ENCODE assay signal across 8 cellular contexts in genomic region chr22:28799125-28799833, GRCh38. TPM values are rescaled to one million over a fixed set of nuclear protein-coding genes. Genes with fewer than 3 reads are reported as not detected.
DNase-seq lines count a peak whose midpoint lies in the region; ATAC-seq and TF ChIP-seq lines count a peak whose summit lies in the region.

No MANE protein-coding gene starts in this region.

- peaks cover 21% of the 10 kb centered on the region for H3K4me1 Mint-ChIP-seq in Caco-2 (ENCODE audit: low read depth, unreplicated experiment)
- peaks cover 35% of the 10 kb centered on the region for H3K4me1 Mint-ChIP-seq in HFFc6 (ENCODE audit: low read depth)
- peaks cover 59% of the 10 kb centered on the region for H3K4me1 Mint-ChIP-seq in chondrocyte (ENCODE audit: low read depth)
- H3K4me1 Mint-ChIP-seq in stimulated activated naive CD8-positive, alpha-beta T cell treated with anti-CD3 and anti-CD28 coated beads, Interleukin-15, amount 100 ng/mL, for 72 hours: peaks cover 49% of the 10 kb centered on the region

- peak in 1 of 2 experiments; percentile 72 for DNase-seq in Caco-2
- DNase-seq in HFFc6: peak; percentile 89
- DNase-seq in SJSA1 (ENCODE audit: low read depth in 1 of 2, low spot score in 2 of 2): peak; percentile 47 to 68
- DNase-seq in chondrocyte (ENCODE audit: low spot score): no peak
- DNase-seq in left kidney (ENCODE audit: low read depth, low spot score): peak; percentile 78
- peak; percentile 49 to 72 for DNase-seq in stimulated activated naive CD8-positive, alpha-beta T cell treated with anti-CD3 and anti-CD28 coated beads, Interleukin-15, amount 100 ng/mL, for 72 hours

- H3K9me3 Mint-ChIP-seq in Caco-2 (ENCODE audit: unreplicated experiment): no peaks in the 10 kb centered on the region
- H3K9me3 Mint-ChIP-seq in HFFc6: no peaks in the 10 kb centered on the region
- no peaks in the 10 kb centered on the region for H3K9me3 Mint-ChIP-seq in chondrocyte (ENCODE audit: low read depth)
- no peaks in the 10 kb centered on the region for H3K9me3 Mint-ChIP-seq in stimulated activated naive CD8-positive, alpha-beta T cell treated with anti-CD3 and anti-CD28 coated beads, Interleukin-15, amount 100 ng/mL, for 72 hours

- H3K27me3 Mint-ChIP-seq in Caco-2 (ENCODE audit: insufficient read depth, unreplicated experiment): no peaks in the 10 kb centered on the region
- peaks cover 8% of the 10 kb centered on the region for H3K27me3 Mint-ChIP-seq in HFFc6 (ENCODE audit: insufficient read depth)
- H3K27me3 Mint-ChIP-seq in chondrocyte (ENCODE audit: low read depth): no peaks in the 10 kb centered on the region
- H3K27me3 Mint-ChIP-seq in stimulated activated naive CD8-positive, alpha-beta T cell treated with anti-CD3 and anti-CD28 coated beads, Interleukin-15, amount 100 ng/mL, for 72 hours: no peaks in the 10 kb centered on the region

- H3K4me3 ChIP-seq in Caco-2 (ENCODE audit: low read depth, low read length) (peak overlapping the region; percentile 94), SJSA1 (peak overlapping the region; percentile 82)

- intact Hi-C loops in Caco-2 (cut with micrococcal nuclease; ENCODE audit: unreplicated experiment): loop anchor here (1.0 kb wide), 2 partner anchors 15 to 24 kb away; no protein-coding TSS in a partner anchor

- TF ChIP-seq CTCF in Caco-2 (IDR thresholded peaks at IDR 0.05; ENCODE audit: insufficient read depth in 1 of 2, low read depth in 1 of 2, low read length in 1 of 2, severe bottlenecking in 1 of 2, unreplicated experiment in 1 of 2) (no peak), HFFc6 (IDR thresholded peaks at IDR 0.05) (no peak), chondrocyte (IDR thresholded peaks at IDR 0.05) (no peak)

- H3K9me3 ChIP-seq in Caco-2: no peaks in the 10 kb centered on the region
- no peaks in the 10 kb centered on the region for H3K9me3 ChIP-seq in SJSA1 (replicated peaks)

- BruUV-seq in Caco-2 (replicated peaks; lab: Mats Ljungman, UMichigan): TSS peak; percentile 33

- H3K27me3 ChIP-seq in Caco-2 (replicated peaks; ENCODE audit: control insufficient read depth, insufficient read depth, low read length) (no peaks in the 10 kb centered on the region), SJSA1 (replicated peaks) (no peaks in the 10 kb centered on the region)

- H3K36me3 ChIP-seq in Caco-2 (ENCODE audit: control insufficient read depth, insufficient read depth, low read length) (peaks cover 2% of the 10 kb centered on the region), SJSA1 (peaks cover 46% of the 10 kb centered on the region)

- peaks cover 17% of the 10 kb centered on the region for H3K4me1 ChIP-seq in Caco-2
- H3K4me1 ChIP-seq in SJSA1 (replicated peaks): no peaks in the 10 kb centered on the region; the same call in 1 of the 2 replicates

- peak overlapping the region; percentile 96 for H3K27ac ChIP-seq in SJSA1

- ATAC-seq in stimulated activated naive CD8-positive, alpha-beta T cell treated with anti-CD3 and anti-CD28 coated beads, Interleukin-15, amount 100 ng/mL, for 72 hours: peak; percentile 62
- ATAC-seq in HG03460 (IDR thresholded peaks at IDR 0.05; ENCODE audit: unreplicated experiment): no peak
- ATAC-seq in GM21737 (IDR thresholded peaks at IDR 0.05; ENCODE audit: unreplicated experiment): no peak

- CTCF ChIA-PET in Caco-2 (lab: Charles Lee): interaction anchor here (1.1 to 2.5 kb wide), 4 partner anchors 14 to 199 kb away, joined by 3 to 11 read pairs (median 4); no protein-coding TSS in a partner anchor

- H3K27ac Mint-ChIP-seq in Caco-2 (ENCODE audit: unreplicated experiment) (peak overlapping the region; percentile 99), HFFc6 (peak overlapping the region; percentile 99), chondrocyte (ENCODE audit: unreplicated experiment) (peak overlapping the region; percentile 98)
- peak overlapping the region; percentile 99 to 100 for H3K27ac Mint-ChIP-seq in stimulated activated naive CD8-positive, alpha-beta T cell treated with anti-CD3 and anti-CD28 coated beads, Interleukin-15, amount 100 ng/mL, for 72 hours

- peaks cover 66% of the 10 kb centered on the region for H3K36me3 Mint-ChIP-seq in Caco-2 (ENCODE audit: insufficient read depth, unreplicated experiment)
- H3K36me3 Mint-ChIP-seq in HFFc6 (ENCODE audit: low read depth): peaks cover 51% of the 10 kb centered on the region
- peaks cover 42% of the 10 kb centered on the region for H3K36me3 Mint-ChIP-seq in chondrocyte (ENCODE audit: low read depth)

- POLR2A ChIA-PET in Caco-2 (lab: Charles Lee): interaction anchor here (0.5 to 3.2 kb wide), 13 partner anchors 9 to 274 kb away, joined by 3 to 43 read pairs (median 6); partner anchors contain the start of genes CCDC117 and KREMEN1

- H3K4me3 Mint-ChIP-seq in Caco-2 (ENCODE audit: unreplicated experiment) (peak overlapping the region; percentile 93), HFFc6 (peak overlapping the region; percentile 94), chondrocyte (ENCODE audit: unreplicated experiment) (peak overlapping the region; percentile 85)
- peak overlapping the region; percentile 83 to 85 for H3K4me3 Mint-ChIP-seq in stimulated activated naive CD8-positive, alpha-beta T cell treated with anti-CD3 and anti-CD28 coated beads, Interleukin-15, amount 100 ng/mL, for 72 hours

RNA-seq across cellular contexts. Expression of gene XBP1, which starts 1.1 kb away (rescaled TPM):
- 215 and 225 TPM in 2 replicates for total RNA-seq in Caco-2 (2022)
- total RNA-seq in HFFc6 (2021; fragmentation: NEBNext Ultra II Directional; extraction: Animal tissue kit (Norgen Biotek cat#: 25700)): 100 to 1,000 TPM; 106 to 115 (median 111) TPM
- 128 and 143 TPM in 2 replicates for total RNA-seq in SJSA1 (2014; rRNA removed; shearing (Covaris generic))
- 107 to 199 TPM (median 189 TPM) in 3 replicates for total RNA-seq in chondrocyte

RNA-seq across cellular contexts. Expression of gene CCDC117, which starts 26.8 kb away (rescaled TPM):
- total RNA-seq in Caco-2 (2022): 27.8 and 33.1 TPM in 2 replicates
- total RNA-seq in HFFc6 (2021; fragmentation: NEBNext Ultra II Directional; extraction: Animal tissue kit (Norgen Biotek cat#: 25700)): 10 to 100 TPM; 13.2 to 17.4 (median 14.8) TPM
- total RNA-seq in SJSA1 (2014; rRNA removed; shearing (Covaris generic)): 56.9 and 60.0 TPM in 2 replicates
- total RNA-seq in chondrocyte: 19.5 to 23.4 TPM (median 21.0 TPM) in 3 replicates

RNA-seq across cellular contexts. Expression of gene HSCB, which starts 57.4 kb away (rescaled TPM):
- 8.2 and 11.4 TPM in 2 replicates for total RNA-seq in Caco-2 (2022)
- total RNA-seq in HFFc6 (2021; fragmentation: NEBNext Ultra II Directional; extraction: Animal tissue kit (Norgen Biotek cat#: 25700)): 10 to 100 TPM; 15.2 to 18.3 (median 16.5) TPM
- total RNA-seq in SJSA1 (2014; rRNA removed; shearing (Covaris generic)): 22.3 and 22.7 TPM in 2 replicates
- total RNA-seq in chondrocyte: 9.8 to 11.6 TPM (median 11.0 TPM) in 3 replicates

RNA-seq across cellular contexts. Expression of gene CHEK2, which starts 57.7 kb away (rescaled TPM):
- total RNA-seq in Caco-2 (2022): 34.0 and 38.0 TPM in 2 replicates
- 10 to 100 TPM; 10.2 to 17.7 (median 14.9) TPM for total RNA-seq in HFFc6 (2021; fragmentation: NEBNext Ultra II Directional; extraction: Animal tissue kit (Norgen Biotek cat#: 25700))
- 26.0 and 33.1 TPM in 2 replicates for total RNA-seq in SJSA1 (2014; rRNA removed; shearing (Covaris generic))
- total RNA-seq in chondrocyte: 5.5 to 12.2 TPM (median 8.3 TPM) in 3 replicates
